Comparison of ENCODE assay signal across 10 cellular contexts in genomic region chr1:200150721-200151120, GRCh38.
DNase-seq lines count a peak whose midpoint lies in the region; ATAC-seq and TF ChIP-seq lines count a peak whose summit lies in the region.
"Had no signal": no experiment of that assay in that cellular context is flagged by ENCODE, and none has a peak within 500 bp of the region (broad histone marks: within the 10 kb centered on the region; RNA-seq: fewer than 3 reads in every experiment).

No MANE protein-coding gene starts in this region.

- no peaks in the 10 kb centered on the region for H3K27me3 Mint-ChIP-seq in stimulated activated naive CD8-positive, alpha-beta T cell treated with anti-CD3 and anti-CD28 coated beads, Interleukin-15, Interleukin-2, amounts not matched to agents 100 ng/mL and 50 ng/mL, for 24 hours

- H3K9me3 ChIP-seq in colonic mucosa (no peaks in the 10 kb centered on the region), heart left ventricle (no peaks in the 10 kb centered on the region)

- H3K27ac ChIP-seq in colonic mucosa (no peak overlapping the region), heart left ventricle (no peak overlapping the region)
- H3K27ac ChIP-seq: SK-N-MC had no signal

- no peaks in the 10 kb centered on the region for H3K9me3 Mint-ChIP-seq in stimulated activated naive CD8-positive, alpha-beta T cell treated with anti-CD3 and anti-CD28 coated beads, Interleukin-15, Interleukin-2, amounts not matched to agents 100 ng/mL and 50 ng/mL, for 24 hours
- H3K9me3 Mint-ChIP-seq: nephron had no signal

- H3K36me3 ChIP-seq in colonic mucosa (no peaks in the 10 kb centered on the region), heart left ventricle (no peaks in the 10 kb centered on the region)

- no peak overlapping the region for H3K9ac ChIP-seq in colonic mucosa (ENCODE audit: low read depth in 2 of 2, low read length in 2 of 2)

- ATAC-seq in GM21825 (IDR thresholded peaks at IDR 0.05; ENCODE audit: unreplicated experiment), result peak; percentile 44
- ATAC-seq in heart left ventricle, result no peak

- no peak for TF ChIP-seq CTCF in GM10248 (IDR thresholded peaks at IDR 0.05; ENCODE audit: control extremely low read depth, extremely low read depth, low read depth, missing control alignments)
- no peak for TF ChIP-seq CTCF in NB4 (IDR thresholded peaks at IDR 0.05; ENCODE audit: low read depth, low read length)
- no peak for TF ChIP-seq CTCF in epithelial cell of esophagus (IDR thresholded peaks at IDR 0.05; ENCODE audit: insufficient read depth, low read depth, low read length, missing control alignments)
- no peak for TF ChIP-seq CTCF in colonic mucosa (IDR thresholded peaks at IDR 0.05)
- TF ChIP-seq CTCF in heart left ventricle (IDR thresholded peaks at IDR 0.05), result no peak

- WGBS in heart left ventricle, 4 donors, result 77 to 84% (median 79%) methylated on average over 4 of the region's 4 CpGs

- H3K27ac Mint-ChIP-seq in stimulated activated naive CD8-positive, alpha-beta T cell treated with anti-CD3 and anti-CD28 coated beads, Interleukin-15, Interleukin-2, amounts not matched to agents 100 ng/mL and 50 ng/mL, for 24 hours, result peak overlapping the region; percentile 46
- H3K27ac Mint-ChIP-seq: nephron had no signal

- no peaks in the 10 kb centered on the region for H3K27me3 ChIP-seq in colonic mucosa
- H3K27me3 ChIP-seq in heart left ventricle, result peaks cover 0 to 4% (median 0%) of the 10 kb centered on the region in 9 donors

- H3K4me3 ChIP-seq in NB4 (ENCODE audit: low read depth, low read length) (no peak overlapping the region), epithelial cell of esophagus (ENCODE audit: low read length) (no peak overlapping the region), colonic mucosa (no peak overlapping the region), heart left ventricle (no peak overlapping the region)
- H3K4me3 ChIP-seq: SK-N-MC had no signal

- CTCF ChIA-PET in GM10248 (lab: Yijun Ruan, JAX), result interaction anchor here (1.2 to 2.7 kb wide), 2 partner anchors 10 to 11 kb away, joined by 5 to 11 read pairs; no protein-coding TSS in a partner anchor

- POLR2A ChIA-PET in GM10248 (lab: Yijun Ruan, JAX), result no interaction called here

- H3K4me1 ChIP-seq in colonic mucosa (no peaks in the 10 kb centered on the region), heart left ventricle (peaks cover 0 to 24% (median 0%) of the 10 kb centered on the region in 12 donors)

- peaks cover 57% of the 10 kb centered on the region for H3K4me1 Mint-ChIP-seq in stimulated activated naive CD8-positive, alpha-beta T cell treated with anti-CD3 and anti-CD28 coated beads, Interleukin-15, Interleukin-2, amounts not matched to agents 100 ng/mL and 50 ng/mL, for 24 hours (ENCODE audit: low read depth)
- H3K4me1 Mint-ChIP-seq: nephron had no signal

- TF ChIP-seq POLR2A in NB4 (IDR thresholded peaks at IDR 0.05; ENCODE audit: extremely low read depth, insufficient read length) (no peak), heart left ventricle (IDR thresholded peaks at IDR 0.05) (no peak)

- peak overlapping the region; percentile 9 for H3K4me3 Mint-ChIP-seq in stimulated activated naive CD8-positive, alpha-beta T cell treated with anti-CD3 and anti-CD28 coated beads, Interleukin-15, Interleukin-2, amounts not matched to agents 100 ng/mL and 50 ng/mL, for 24 hours
- H3K4me3 Mint-ChIP-seq: nephron had no signal

- DNase-seq in GM10248 (ENCODE audit: extremely low spot score) (peak; percentile 34), NB4 (ENCODE audit: low read depth) (peak; percentile 45), epithelial cell of esophagus (ENCODE audit: low read depth) (peak; percentile 81), colonic mucosa (no peak), heart left ventricle (no peak), ecto neural progenitor cell (ENCODE audit: low spot score) (no peak)

- no peaks in the 10 kb centered on the region for H3K36me3 Mint-ChIP-seq in stimulated activated naive CD8-positive, alpha-beta T cell treated with anti-CD3 and anti-CD28 coated beads, Interleukin-15, Interleukin-2, amounts not matched to agents 100 ng/mL and 50 ng/mL, for 24 hours (ENCODE audit: low read depth)

- intact Hi-C loops in colonic mucosa (cut with DNase I) (no loop called here), heart left ventricle (cut with DNase I) (no loop called here)

Comparison
In these comparisons a context has a peak if more than half of its experiments do, and no peak if none do; other contexts are left out.
1. DNase-seq: peak in GM10248 (single experiment), NB4 (single experiment) and epithelial cell of esophagus (single experiment); none in colonic mucosa (single experiment), heart left ventricle (0 of 5) and ecto neural progenitor cell (single experiment).